In the genomic region with DNA sequence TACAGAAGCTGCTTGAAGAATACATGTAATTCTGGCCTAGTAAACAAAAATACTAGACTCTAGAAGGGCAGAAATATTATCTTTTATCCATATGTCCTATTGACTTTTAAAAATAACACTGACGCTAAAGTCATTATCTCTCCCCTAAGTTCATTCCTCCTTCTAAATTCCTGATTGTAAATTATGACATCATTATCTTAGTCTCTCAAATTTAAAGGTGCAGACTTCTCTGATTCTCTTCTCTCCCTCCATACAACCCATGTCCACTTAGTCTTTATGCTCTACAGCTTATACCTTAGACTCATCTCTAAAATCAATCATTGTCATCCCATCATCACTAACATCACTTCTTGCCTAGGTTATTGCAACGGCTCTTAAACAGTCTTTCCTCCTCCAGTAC, we compare ENCODE assay signal across 39 cellular contexts.
"Had no signal": no experiment of that assay in that cellular context is flagged by ENCODE, and none has a peak within 500 bp of the region (broad histone marks: within the 10 kb centered on the region; RNA-seq: fewer than 3 reads in every experiment).

No MANE protein-coding gene starts in this region.

- H3K9me3 ChIP-seq: adrenal gland, ascending aorta, body of pancreas had no signal

- H3K27ac Mint-ChIP-seq: activated naive CD4-positive, alpha-beta T cell treated with anti-CD3 and anti-CD28 coated beads for 36 hours; activated naive CD4-positive, alpha-beta T cell treated with anti-CD3 and anti-CD28 coated beads, Interleukin-2, amount 10 ng/mL, durations not matched to agents 7 days and 5 days; activated naive CD4-positive, alpha-beta T cell treated with anti-CD3 and anti-CD28 coated beads, Interleukin-2, amount 50 U/mL, for 24 hours; activated naive CD4-positive, alpha-beta T cell treated with anti-CD3 and anti-CD28 coated beads, Interleukin-2, amount 50 U/mL, for 72 hours; activated naive CD8-positive, alpha-beta T cell; activated naive CD8-positive, alpha-beta T cell treated with anti-CD3 and anti-CD28 coated beads for 36 hours; activated naive CD8-positive, alpha-beta T cell treated with anti-CD3 and anti-CD28 coated beads, Interleukin-2, amount 10 ng/mL, durations not matched to agents 7 days and 5 days; activated naive CD8-positive, alpha-beta T cell treated with anti-CD3 and anti-CD28 coated beads, Interleukin-2, amount 50 U/mL, for 24 hours; activated T-cell treated with anti-CD3 and anti-CD28 coated beads, Interleukin-2, amount 50 U/mL, for 24 hours; activated T-cell treated with anti-CD3 and anti-CD28 coated beads, Interleukin-2, amount 50 U/mL, for 72 hours; activated T-helper 1 cell treated with anti-CD3 and anti-CD28 coated beads, Interleukin-12 subunit alpha, Interleukin-12 subunit beta, Interleukin-2, Interleukin-4 antibody, amounts not matched to agents 30 ng/mL and 10 ng/mL and 1 ng/mL, durations not matched to agents 14 hours and 24 hours and 36 hours; activated T-helper 17 cell treated with anti-CD3 and anti-CD28 coated beads, Interleukin-2, amount 50 U/mL, for 72 hours; activated T-helper 2 cell treated with anti-CD3 and anti-CD28 coated beads, Interferon-gamma antibody, Interleukin-2, Interleukin-4, amounts not matched to agents 10 μg/mL and 5 μg/mL and 100 μg/mL, durations not matched to agents 14 hours and 24 hours and 36 hours had no signal

- H3K27me3 ChIP-seq: adrenal gland, ascending aorta, body of pancreas, brain microvascular endothelial cell, cardiac muscle cell had no signal

- H3K4me3 Mint-ChIP-seq: activated naive CD4-positive, alpha-beta T cell treated with anti-CD3 and anti-CD28 coated beads for 36 hours; activated naive CD4-positive, alpha-beta T cell treated with anti-CD3 and anti-CD28 coated beads, Interleukin-2, amount 10 ng/mL, durations not matched to agents 7 days and 5 days; activated naive CD4-positive, alpha-beta T cell treated with anti-CD3 and anti-CD28 coated beads, Interleukin-2, amount 50 U/mL, for 24 hours; activated naive CD8-positive, alpha-beta T cell; activated naive CD8-positive, alpha-beta T cell treated with anti-CD3 and anti-CD28 coated beads for 36 hours; activated naive CD8-positive, alpha-beta T cell treated with anti-CD3 and anti-CD28 coated beads, Interleukin-2, amount 10 ng/mL, durations not matched to agents 7 days and 5 days; activated naive CD8-positive, alpha-beta T cell treated with anti-CD3 and anti-CD28 coated beads, Interleukin-2, amount 50 U/mL, for 24 hours; activated T-cell treated with anti-CD3 and anti-CD28 coated beads, Interleukin-2, amount 50 U/mL, for 24 hours; activated T-cell treated with anti-CD3 and anti-CD28 coated beads, Interleukin-2, amount 50 U/mL, for 4 hours; activated T-cell treated with anti-CD3 and anti-CD28 coated beads, Interleukin-2, amount 50 U/mL, for 72 hours; activated T-helper 1 cell treated with anti-CD3 and anti-CD28 coated beads, Interleukin-12 subunit alpha, Interleukin-12 subunit beta, Interleukin-2, Interleukin-4 antibody, amounts not matched to agents 30 ng/mL and 10 ng/mL and 1 ng/mL, durations not matched to agents 14 hours and 24 hours and 36 hours; activated T-helper 17 cell treated with anti-CD3 and anti-CD28 coated beads, Interleukin-2, amount 50 U/mL, for 72 hours; brain; central memory CD8-positive, alpha-beta T cell had no signal

- FAIRE-seq: bronchial epithelial cell had no signal

- H3K9me3 Mint-ChIP-seq: activated naive CD4-positive, alpha-beta T cell treated with anti-CD3 and anti-CD28 coated beads, Interleukin-2, amount 10 ng/mL, durations not matched to agents 7 days and 5 days; activated naive CD4-positive, alpha-beta T cell treated with anti-CD3 and anti-CD28 coated beads, Interleukin-2, amount 50 U/mL, for 24 hours; activated naive CD8-positive, alpha-beta T cell treated with anti-CD3 and anti-CD28 coated beads, Interleukin-2, amount 10 ng/mL, durations not matched to agents 7 days and 5 days; activated T-cell treated with anti-CD3 and anti-CD28 coated beads, Interleukin-2, amount 50 U/mL, for 24 hours; activated T-helper 1 cell treated with anti-CD3 and anti-CD28 coated beads, Interleukin-12 subunit alpha, Interleukin-12 subunit beta, Interleukin-2, Interleukin-4 antibody, amounts not matched to agents 30 ng/mL and 10 ng/mL and 1 ng/mL, durations not matched to agents 14 hours and 24 hours and 36 hours; activated T-helper 17 cell treated with anti-CD3 and anti-CD28 coated beads, Interleukin-2, amount 50 U/mL, for 72 hours; activated T-helper 2 cell treated with anti-CD3 and anti-CD28 coated beads, Interferon-gamma antibody, Interleukin-2, Interleukin-4, amounts not matched to agents 10 μg/mL and 5 μg/mL and 100 μg/mL, durations not matched to agents 14 hours and 24 hours and 36 hours; central memory CD8-positive, alpha-beta T cell had no signal

- DNase-seq: activated effector memory CD4-positive, alpha-beta T cell treated with anti-CD3 and anti-CD28 coated beads, Interleukin-2, amount 50 U/mL, for 16 hours; activated effector memory CD4-positive, alpha-beta T cell treated with Interleukin-2 at 50 U/mL for 16 hours; activated gamma-delta T cell; activated gamma-delta T cell treated with Interleukin-2 at 50 U/mL for 16 hours; activated naive CD4-positive, alpha-beta T cell; activated naive CD4-positive, alpha-beta T cell treated with anti-CD3 and anti-CD28 coated beads for 36 hours; activated naive CD4-positive, alpha-beta T cell treated with anti-CD3 and anti-CD28 coated beads, Interleukin-2, amount 10 ng/mL, durations not matched to agents 7 days and 5 days; activated naive CD4-positive, alpha-beta T cell treated with anti-CD3 and anti-CD28 coated beads, Interleukin-2, amount 50 U/mL, for 16 hours; activated naive CD4-positive, alpha-beta T cell treated with Interleukin-2 at 50 U/mL for 16 hours; activated naive CD8-positive, alpha-beta T cell treated with anti-CD3 and anti-CD28 coated beads for 36 hours; activated naive CD8-positive, alpha-beta T cell treated with anti-CD3 and anti-CD28 coated beads, Interleukin-2, amount 10 ng/mL, durations not matched to agents 7 days and 5 days; activated naive CD8-positive, alpha-beta T cell treated with anti-CD3 and anti-CD28 coated beads, Interleukin-2, amount 50 U/mL, for 24 hours; activated T-cell treated with anti-CD3 and anti-CD28 coated beads, Interleukin-2, amount 50 U/mL, for 1 hour; activated T-cell treated with anti-CD3 and anti-CD28 coated beads, Interleukin-2, amount 50 U/mL, for 24 hours; activated T-cell treated with anti-CD3 and anti-CD28 coated beads, Interleukin-2, amount 50 U/mL, for 4 hours; activated T-cell treated with anti-CD3 and anti-CD28 coated beads, Interleukin-2, amount 50 U/mL, for 48 hours; activated T-cell treated with anti-CD3 and anti-CD28 coated beads, Interleukin-2, amount 50 U/mL, for 72 hours; adrenal gland; amniotic stem cell; amygdala; anterior cingulate cortex; aorta; body of pancreas; brain microvascular endothelial cell; caudate nucleus; central memory CD4-positive, alpha-beta T cell; cerebellar nuclear complex had no signal

- ATAC-seq: activated naive CD4-positive, alpha-beta T cell treated with anti-CD3 and anti-CD28 coated beads, Interleukin-2, amount 50 U/mL, for 72 hours; activated naive CD8-positive, alpha-beta T cell treated with anti-CD3 and anti-CD28 coated beads, Interleukin-2, amount 50 U/mL, for 24 hours; activated T-cell treated with anti-CD3 and anti-CD28 coated beads, Interleukin-2, amount 50 U/mL, for 4 hours; activated T-cell treated with anti-CD3 and anti-CD28 coated beads, Interleukin-2, amount 50 U/mL, for 72 hours; activated T-helper 17 cell treated with anti-CD3 and anti-CD28 coated beads, Interleukin-2, amount 50 U/mL, for 72 hours; body of pancreas had no signal

- H3K27ac ChIP-seq: adrenal gland, ascending aorta, body of pancreas, brain microvascular endothelial cell, breast epithelium, cardiac muscle cell had no signal

- H3K36me3 Mint-ChIP-seq: activated naive CD4-positive, alpha-beta T cell treated with anti-CD3 and anti-CD28 coated beads, Interleukin-2, amount 10 ng/mL, durations not matched to agents 7 days and 5 days; activated naive CD4-positive, alpha-beta T cell treated with anti-CD3 and anti-CD28 coated beads, Interleukin-2, amount 50 U/mL, for 24 hours; activated naive CD4-positive, alpha-beta T cell treated with anti-CD3 and anti-CD28 coated beads, Interleukin-2, amount 50 U/mL, for 72 hours; activated naive CD8-positive, alpha-beta T cell; activated naive CD8-positive, alpha-beta T cell treated with anti-CD3 and anti-CD28 coated beads for 36 hours; activated naive CD8-positive, alpha-beta T cell treated with anti-CD3 and anti-CD28 coated beads, Interleukin-2, amount 10 ng/mL, durations not matched to agents 7 days and 5 days; brain had no signal

- H3K36me3 ChIP-seq: adrenal gland, ascending aorta, brain microvascular endothelial cell, breast epithelium, cardiac muscle cell had no signal

- H3K4me3 ChIP-seq: adrenal gland, ascending aorta, body of pancreas, breast epithelium, cardiac muscle cell had no signal

- H3K27me3 Mint-ChIP-seq: activated naive CD4-positive, alpha-beta T cell treated with anti-CD3 and anti-CD28 coated beads, Interleukin-2, amount 10 ng/mL, durations not matched to agents 7 days and 5 days; activated naive CD4-positive, alpha-beta T cell treated with anti-CD3 and anti-CD28 coated beads, Interleukin-2, amount 50 U/mL, for 24 hours; activated naive CD8-positive, alpha-beta T cell; activated naive CD8-positive, alpha-beta T cell treated with anti-CD3 and anti-CD28 coated beads for 36 hours; activated naive CD8-positive, alpha-beta T cell treated with anti-CD3 and anti-CD28 coated beads, Interleukin-2, amount 10 ng/mL, durations not matched to agents 7 days and 5 days; activated naive CD8-positive, alpha-beta T cell treated with anti-CD3 and anti-CD28 coated beads, Interleukin-2, amount 50 U/mL, for 24 hours; activated T-helper 17 cell treated with anti-CD3 and anti-CD28 coated beads, Interleukin-2, amount 50 U/mL, for 72 hours; brain; central memory CD8-positive, alpha-beta T cell had no signal

- H3K4me1 Mint-ChIP-seq: activated naive CD4-positive, alpha-beta T cell treated with anti-CD3 and anti-CD28 coated beads, Interleukin-2, amount 10 ng/mL, durations not matched to agents 7 days and 5 days; activated naive CD4-positive, alpha-beta T cell treated with anti-CD3 and anti-CD28 coated beads, Interleukin-2, amount 50 U/mL, for 24 hours; activated naive CD8-positive, alpha-beta T cell treated with anti-CD3 and anti-CD28 coated beads for 36 hours; activated naive CD8-positive, alpha-beta T cell treated with anti-CD3 and anti-CD28 coated beads, Interleukin-2, amount 10 ng/mL, durations not matched to agents 7 days and 5 days; activated naive CD8-positive, alpha-beta T cell treated with anti-CD3 and anti-CD28 coated beads, Interleukin-2, amount 50 U/mL, for 24 hours; activated T-helper 17 cell treated with anti-CD3 and anti-CD28 coated beads, Interleukin-2, amount 50 U/mL, for 72 hours; brain; central memory CD8-positive, alpha-beta T cell had no signal

- H3K4me1 ChIP-seq: adrenal gland, ascending aorta, body of pancreas, breast epithelium had no signal
